ENCODE assay signal across 8 cellular contexts in the genomic region with DNA sequence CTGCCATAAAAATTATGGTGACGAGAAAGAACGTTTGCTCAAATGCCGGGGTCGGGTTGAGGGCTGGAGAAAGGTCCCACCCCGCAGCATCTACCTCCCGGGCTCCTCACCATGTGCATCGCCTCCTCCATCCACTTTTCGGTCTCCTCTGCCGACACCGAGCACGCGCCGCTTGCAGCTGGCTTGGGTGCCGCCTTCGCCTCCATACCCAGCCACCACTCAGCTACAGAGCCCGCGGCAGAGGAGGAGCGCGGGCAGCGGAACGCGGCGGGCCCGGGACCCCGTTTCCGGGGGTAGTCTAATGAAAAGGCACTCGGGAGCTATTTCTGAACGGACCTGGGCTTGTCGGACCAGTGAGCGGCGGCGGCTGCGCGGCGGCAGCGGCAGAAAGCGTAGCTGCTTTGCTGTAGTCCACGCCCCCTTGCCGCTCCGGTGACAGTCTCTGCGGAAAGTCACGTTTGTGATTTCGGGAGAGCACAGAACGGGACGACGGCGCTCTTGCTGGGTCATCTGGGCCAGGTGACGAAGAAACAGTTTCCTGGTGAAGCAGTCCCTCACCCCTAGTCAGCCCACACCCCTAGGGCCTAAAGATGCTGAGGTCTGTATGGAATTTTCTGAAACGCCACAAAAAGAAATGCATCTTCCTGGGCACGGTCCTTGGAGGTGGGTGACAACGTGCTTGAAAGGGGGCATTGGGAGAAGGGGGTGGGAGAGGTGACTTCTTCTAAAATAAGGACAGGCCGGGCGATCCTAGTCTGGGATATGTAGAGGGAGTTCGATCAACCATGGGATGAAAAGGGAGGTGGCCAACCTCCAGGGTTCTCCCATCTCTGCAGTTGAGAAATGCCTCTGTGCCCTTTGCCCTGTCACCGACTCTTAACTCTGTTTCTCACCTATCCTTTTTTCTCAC.
DNase-seq lines count a peak whose midpoint lies in the region; ATAC-seq lines count a peak whose summit lies in the region.

A gene (minus strand): TSS at position 243 of the 910 bp plus-strand sequence. CDS start 37 bp downstream, at position 206.
A gene with protein sequence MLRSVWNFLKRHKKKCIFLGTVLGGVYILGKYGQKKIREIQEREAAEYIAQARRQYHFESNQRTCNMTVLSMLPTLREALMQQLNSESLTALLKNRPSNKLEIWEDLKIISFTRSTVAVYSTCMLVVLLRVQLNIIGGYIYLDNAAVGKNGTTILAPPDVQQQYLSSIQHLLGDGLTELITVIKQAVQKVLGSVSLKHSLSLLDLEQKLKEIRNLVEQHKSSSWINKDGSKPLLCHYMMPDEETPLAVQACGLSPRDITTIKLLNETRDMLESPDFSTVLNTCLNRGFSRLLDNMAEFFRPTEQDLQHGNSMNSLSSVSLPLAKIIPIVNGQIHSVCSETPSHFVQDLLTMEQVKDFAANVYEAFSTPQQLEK (plus strand): TSS at position 353 of the 910 bp plus-strand sequence. CDS start 238 bp downstream, at position 591.

- H3K36me3 ChIP-seq in SK-N-MC (ENCODE audit: insufficient read depth, low read length): no peaks in the 10 kb centered on the region; the same call in 1 of the 2 replicates

- H3K9me3 ChIP-seq in SK-N-MC (ENCODE audit: low read depth, low read length): no peaks in the 10 kb centered on the region

- no peak within 1 kb of the TSS for H3K27ac ChIP-seq in SK-N-MC

- H3K4me3 ChIP-seq in GM08714 (ENCODE audit: low read length): peak within 1 kb of the TSS; percentile 75
- H3K4me3 ChIP-seq in SK-N-MC: peak within 1 kb of the TSS; percentile 83

- peaks cover 9% of the 10 kb centered on the region for H3K36me3 Mint-ChIP-seq in activated naive CD4-positive, alpha-beta T cell treated with anti-CD3 and anti-CD28 coated beads, Interleukin-2, amount 10 ng/mL, durations not matched to agents 7 days and 5 days

- H3K27ac Mint-ChIP-seq in activated naive CD4-positive, alpha-beta T cell treated with anti-CD3 and anti-CD28 coated beads, Interleukin-2, amount 10 ng/mL, durations not matched to agents 7 days and 5 days: peak within 1 kb of the TSS; percentile 99

- peak within 1 kb of the TSS; percentile 99 for H3K4me3 Mint-ChIP-seq in activated naive CD4-positive, alpha-beta T cell treated with anti-CD3 and anti-CD28 coated beads, Interleukin-2, amount 10 ng/mL, durations not matched to agents 7 days and 5 days

- DNase-seq in NCI-H1048 (lab: John Stamatoyannopoulos, UW) (peak; percentile 89), SK-N-MC (ENCODE audit: low read depth, low spot score) (peak; percentile 64), germinal center (ENCODE audit: low spot score) (peak; percentile 89), non-pigmented ciliary epithelial cell (ENCODE audit: low read depth) (peak; percentile 64), superior temporal gyrus (ENCODE audit: extremely low spot score) (peak; percentile 92)
- DNase-seq in activated naive CD4-positive, alpha-beta T cell treated with anti-CD3 and anti-CD28 coated beads, Interleukin-2, amount 10 ng/mL, durations not matched to agents 7 days and 5 days: peak; percentile 96

- H3K9me3 Mint-ChIP-seq in activated naive CD4-positive, alpha-beta T cell treated with anti-CD3 and anti-CD28 coated beads, Interleukin-2, amount 10 ng/mL, durations not matched to agents 7 days and 5 days: peaks cover 2% of the 10 kb centered on the region

- peaks cover 6% of the 10 kb centered on the region for H3K27me3 Mint-ChIP-seq in activated naive CD4-positive, alpha-beta T cell treated with anti-CD3 and anti-CD28 coated beads, Interleukin-2, amount 10 ng/mL, durations not matched to agents 7 days and 5 days

- H3K4me1 Mint-ChIP-seq in activated naive CD4-positive, alpha-beta T cell treated with anti-CD3 and anti-CD28 coated beads, Interleukin-2, amount 10 ng/mL, durations not matched to agents 7 days and 5 days: peaks cover 44% of the 10 kb centered on the region

- CTCF ChIA-PET in activated naive CD4-positive, alpha-beta T cell treated with anti-CD3 and anti-CD28 coated beads, Interleukin-2, amount 10 ng/mL, durations not matched to agents 7 days and 5 days (lab: Charles Lee): interaction anchor here (1.3 kb wide), 1 partner anchor 23 kb away, joined by 3 read pairs; no protein-coding TSS in a partner anchor

- ATAC-seq in HG02588 (IDR thresholded peaks at IDR 0.05; ENCODE audit: unreplicated experiment): peak; percentile 98

- peak within 1 kb of the TSS; percentile 95 for H3K9ac ChIP-seq in SK-N-MC (ENCODE audit: insufficient read length)
